12 cellular contexts compared by ENCODE assay signal in genomic region chr15:78322243-78322642, GRCh38. TPM values are rescaled to one million over a fixed set of nuclear protein-coding genes. Genes with fewer than 3 reads are reported as not detected.
DNase-seq lines count a peak whose midpoint lies in the region; ATAC-seq and TF ChIP-seq lines count a peak whose summit lies in the region.
"Had no signal": no experiment of that assay in that cellular context is flagged by ENCODE, and none has a peak within 500 bp of the region (broad histone marks: within the 10 kb centered on the region; RNA-seq: fewer than 3 reads in every experiment).

No MANE protein-coding gene starts in this region.

- no peaks in the 10 kb centered on the region for H3K27me3 ChIP-seq in tibial nerve

- peaks cover 0 to 7% (median 0%) of the 10 kb centered on the region in 4 donors for H3K4me1 ChIP-seq in tibial nerve
- H3K4me1 ChIP-seq: tibial artery had no signal

- H3K4me3 Mint-ChIP-seq in HFFc6 = no peak overlapping the region; the same call in 1 of the 2 replicates

- no peaks in the 10 kb centered on the region for H3K9me3 ChIP-seq in tibial nerve
- H3K9me3 ChIP-seq: tibial artery had no signal

- H3K36me3 Mint-ChIP-seq in HFFc6 (ENCODE audit: low read depth) = no peaks in the 10 kb centered on the region
- H3K36me3 Mint-ChIP-seq: activated naive CD4-positive, alpha-beta T cell treated with anti-CD3 and anti-CD28 coated beads, Interleukin-2, amount 50 U/mL, for 72 hours had no signal

- DNase-seq in HFFc6 (peak; percentile 45), RPMI7951 (ENCODE audit: low read depth) (peak; percentile 69), fibroblast of peridontal ligament (ENCODE audit: extremely low read depth) (peak; percentile 45), pulmonary artery endothelial cell (ENCODE audit: low read depth, low spot score) (peak; percentile 71), NAMALWA (ENCODE audit: low spot score) (no peak), tibial nerve (ENCODE audit: low spot score in 2 of 2) (no peak)
- DNase-seq in activated CD4-positive, alpha-beta T cell treated with anti-CD3 and anti-CD28 coated beads, Interleukin-2, amount 50 U/mL, for 48 hours = no peak
- DNase-seq: tibial artery had no signal

- ATAC-seq in GM21381 (IDR thresholded peaks at IDR 0.05; ENCODE audit: unreplicated experiment) = no peak
- ATAC-seq: activated naive CD4-positive, alpha-beta T cell treated with anti-CD3 and anti-CD28 coated beads, Interleukin-2, amount 50 U/mL, for 72 hours had no signal

- peaks cover 20% of the 10 kb centered on the region for H3K27me3 Mint-ChIP-seq in HFFc6 (ENCODE audit: insufficient read depth)

- H3K27ac ChIP-seq in tibial nerve = peak overlapping the region in 1 of 4 donors; percentile 18
- H3K27ac ChIP-seq: tibial artery had no signal

- TF ChIP-seq EP300 in tibial nerve (IDR thresholded peaks at IDR 0.05) = no peak

- peak overlapping the region; percentile 71 for H3K27ac Mint-ChIP-seq in HFFc6
- H3K27ac Mint-ChIP-seq: activated naive CD4-positive, alpha-beta T cell treated with anti-CD3 and anti-CD28 coated beads, Interleukin-2, amount 50 U/mL, for 72 hours had no signal

- TF ChIP-seq POLR2A in tibial nerve (IDR thresholded peaks at IDR 0.05) = no peak

- 33 to 53% methylated on average over 14 to 15 of the region's 15 CpGs for WGBS in tibial nerve, 2 donors

- H3K9me3 Mint-ChIP-seq in HFFc6 = no peaks in the 10 kb centered on the region
- H3K9me3 Mint-ChIP-seq: activated naive CD4-positive, alpha-beta T cell treated with anti-CD3 and anti-CD28 coated beads, Interleukin-2, amount 50 U/mL, for 72 hours had no signal

- TF ChIP-seq CTCF in HFFc6 (IDR thresholded peaks at IDR 0.05) (no peak), tibial nerve (IDR thresholded peaks at IDR 0.05) (no peak)

- peaks cover 25% of the 10 kb centered on the region for H3K4me1 Mint-ChIP-seq in HFFc6 (ENCODE audit: low read depth)

- H3K4me3 ChIP-seq in tibial nerve = no peak overlapping the region
- H3K4me3 ChIP-seq: tibial artery had no signal

- no peaks in the 10 kb centered on the region for H3K36me3 ChIP-seq in tibial nerve
- H3K36me3 ChIP-seq: tibial artery had no signal

RNA-seq across cellular contexts. Expression of gene CRABP1, which starts 17.9 kb away (rescaled TPM):
- not detected for total RNA-seq in HFFc6 (2021; fragmentation: NEBNext Ultra II Directional; extraction: Animal tissue kit (Norgen Biotek cat#: 25700))
- 0.29 TPM in 1 of 2 replicates, not detected in the other for total RNA-seq in RPMI7951 (2014; rRNA removed; shearing (Covaris generic))
- total RNA-seq in pulmonary artery endothelial cell (not detected in 2 replicates), tibial nerve (1 to 10 TPM in 2 of 4 donors, not detected in 2; 1.6 to 6.6 TPM)
- total RNA-seq: fibroblast of lung, G401 had no signal

RNA-seq across cellular contexts. Expression of gene SKIC8, which starts 22.8 kb away (rescaled TPM):
- total RNA-seq in HFFc6 (2021; fragmentation: NEBNext Ultra II Directional; extraction: Animal tissue kit (Norgen Biotek cat#: 25700)) = 10 to 100 TPM; 43.9 to 48.1 (median 47.0) TPM
- 130 and 132 TPM in 2 replicates for total RNA-seq in RPMI7951 (2014; rRNA removed; shearing (Covaris generic))
- total RNA-seq in pulmonary artery endothelial cell (91.5 and 95.4 TPM in 2 replicates), tibial nerve (10 to 100 TPM; 50.3 to 75.1 (median 55.5) TPM)

RNA-seq across cellular contexts. Expression of gene DNAJA4, which starts 57.9 kb away (rescaled TPM):
- total RNA-seq in HFFc6 (2021; fragmentation: NEBNext Ultra II Directional; extraction: Animal tissue kit (Norgen Biotek cat#: 25700)) = under 1 TPM in 5 of 6 experiments, not detected in 1; 0.14 to 0.38 (median 0.17) TPM
- total RNA-seq in RPMI7951 (2014; rRNA removed; shearing (Covaris generic)) = 0.59 and 1.6 TPM in 2 replicates
- total RNA-seq in pulmonary artery endothelial cell (4.7 and 16.4 TPM in 2 replicates), tibial nerve (10 to 100 TPM; 14.2 to 16.9 (median 16.4) TPM)
- total RNA-seq: G401 had no signal

Comparison
In these comparisons a context has a peak if more than half of its experiments do, and no peak if none do; other contexts are left out.
1. DNase-seq: peak in HFFc6 (single experiment), RPMI7951 (single experiment), fibroblast of peridontal ligament (single experiment) and pulmonary artery endothelial cell (single experiment); none in NAMALWA (single experiment), tibial nerve (0 of 2) and activated CD4-positive, alpha-beta T cell treated with anti-CD3 and anti-CD28 coated beads, Interleukin-2, amount 50 U/mL, for 48 hours (0 of 2).